ENCODE assay signal across 8 cellular contexts in the genomic region with DNA sequence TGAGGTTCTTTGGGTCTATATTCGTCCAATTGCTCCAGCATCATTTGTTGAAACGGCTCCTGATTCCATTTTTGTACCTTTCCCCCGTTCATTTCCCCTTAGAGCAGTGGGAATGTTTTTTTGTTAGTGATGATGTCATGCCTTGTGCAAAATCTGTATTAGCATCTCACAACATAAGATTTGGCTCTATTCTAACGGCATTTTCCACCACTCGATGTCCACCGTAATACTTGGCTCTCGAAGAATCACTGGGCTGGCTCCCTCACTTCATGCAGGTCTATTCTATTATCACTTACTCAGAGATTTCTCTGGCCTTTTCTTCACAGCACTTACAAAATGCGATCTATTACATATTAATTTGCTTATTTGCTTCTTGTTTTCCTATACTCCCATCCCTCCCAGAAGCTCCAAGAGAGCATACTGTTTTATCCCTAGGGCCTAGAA. TPM values are rescaled to one million over a fixed set of nuclear protein-coding genes. Genes with fewer than 3 reads are reported as not detected.
A peak's percentile ranks its signal among the peaks of the same experiment; 100 is the strongest.
DNase-seq lines count a peak whose midpoint lies in the region; ATAC-seq and TF ChIP-seq lines count a peak whose summit lies in the region.

No MANE protein-coding gene starts in this region.

- TF ChIP-seq CTCF in heart left ventricle (IDR thresholded peaks at IDR 0.05) (no peak), lower leg skin (IDR thresholded peaks at IDR 0.05) (no peak)

- no peaks in the 10 kb centered on the region for H3K9me3 ChIP-seq in heart left ventricle
- no peaks in the 10 kb centered on the region for H3K9me3 ChIP-seq in subcutaneous abdominal adipose tissue (ENCODE audit: control insufficient read depth in 5 of 5, low read length in 5 of 5)

- peaks cover 15% of the 10 kb centered on the region for H3K4me1 ChIP-seq in ACC112 (ENCODE audit: control insufficient read depth, insufficient read depth, low read length, unreplicated experiment)
- peaks cover 0 to 23% (median 14%) of the 10 kb centered on the region in 12 donors for H3K4me1 ChIP-seq in heart left ventricle
- H3K4me1 ChIP-seq in subcutaneous abdominal adipose tissue (ENCODE audit: control insufficient read depth in 5 of 5, insufficient read depth in 5 of 5, low read length in 5 of 5): peaks cover 2 to 22% (median 19%) of the 10 kb centered on the region in 5 donors

- H3K9ac ChIP-seq in subcutaneous abdominal adipose tissue (ENCODE audit: low read length in 5 of 5): peak overlapping the region; percentile 35 to 92 (median 78)

- H3K27me3 ChIP-seq in ACC112 (ENCODE audit: insufficient read depth, low read length) (no peaks in the 10 kb centered on the region), heart left ventricle (no peaks in the 10 kb centered on the region), subcutaneous abdominal adipose tissue (ENCODE audit: control insufficient read depth in 5 of 5, insufficient read depth in 4 of 5, low read length in 5 of 5) (no peaks in the 10 kb centered on the region)

- DNase-seq in RKO (ENCODE audit: low spot score) (peak; percentile 71), heart left ventricle (no peak), OCI-M2 (lab: John Stamatoyannopoulos, UW; ENCODE audit: unreplicated experiment) (no peak), lower leg skin (ENCODE audit: low spot score in 2 of 2) (no peak)

- WGBS in heart left ventricle, 4 donors: 5 to 13% (median 12%) methylated on average over 8 of the region's 8 CpGs
- WGBS in lower leg skin, 2 donors: 13% methylated on average over 8 of the region's 8 CpGs

- TF ChIP-seq POLR2A in heart left ventricle (IDR thresholded peaks at IDR 0.05) (no peak), lower leg skin (IDR thresholded peaks at IDR 0.05) (no peak)

- peak overlapping the region; percentile 93 for H2AFZ ChIP-seq in ACC112 (ENCODE audit: low read length, unreplicated experiment)

- intact Hi-C loops in heart left ventricle (cut with DNase I) (loop anchor here (1.0 to 10.0 kb wide), 13 partner anchors 14 to 298 kb away; a partner anchor contains a TSS), lower leg skin (cut with DNase I; ENCODE audit: low total_unique reads) (no loop called here)

- ATAC-seq in GM21423 (IDR thresholded peaks at IDR 0.05; ENCODE audit: unreplicated experiment) (peak; percentile 6), heart left ventricle (peak in 2 of 4 donors; percentile 6 to 7), GM18519 (IDR thresholded peaks at IDR 0.05; ENCODE audit: low FRiP score, unreplicated experiment) (no peak)

- H3K79me2 ChIP-seq in ACC112 (ENCODE audit: control insufficient read depth, insufficient read depth, low read length, unreplicated experiment): peaks cover 40% of the 10 kb centered on the region

- peak overlapping the region; percentile 82 for H3K4me3 ChIP-seq in ACC112 (ENCODE audit: low read depth, low read length)
- peak overlapping the region in 10 of 12 donors; percentile 10 to 83 (median 76) for H3K4me3 ChIP-seq in heart left ventricle
- H3K4me3 ChIP-seq in subcutaneous abdominal adipose tissue (ENCODE audit: low read depth in 1 of 5, low read length in 5 of 5): peak overlapping the region; percentile 57 to 97 (median 69)
- H3K4me3 ChIP-seq in lower leg skin (ENCODE audit: low read depth, poor library complexity, severe bottlenecking): no peak overlapping the region

- H3K36me3 ChIP-seq in ACC112 (ENCODE audit: insufficient read depth, low read length) (peaks cover 12% of the 10 kb centered on the region), heart left ventricle (peaks cover 0 to 21% (median 3%) of the 10 kb centered on the region in 9 donors), subcutaneous abdominal adipose tissue (ENCODE audit: control insufficient read depth in 5 of 5, insufficient read depth in 5 of 5, low read length in 5 of 5) (peaks cover 0 to 4% (median 0%) of the 10 kb centered on the region in 5 donors)

- peak overlapping the region; percentile 60 for H3K27ac ChIP-seq in ACC112 (ENCODE audit: low read depth, low read length)
- H3K27ac ChIP-seq in heart left ventricle: peak overlapping the region; percentile 54 to 95 (median 86)
- peak overlapping the region; percentile 97 for H3K27ac ChIP-seq in subcutaneous abdominal adipose tissue (ENCODE audit: low read depth, low read length)

RNA-seq across cellular contexts. Expression of a gene that starts 0.6 kb away (rescaled TPM):
- total RNA-seq in heart left ventricle (10 to 100 TPM in 8 of 9 donors, 1 to 10 TPM in 1; 9.2 to 42.9 (median 23.4) TPM), lower leg skin (10 to 100 TPM; 18.1 to 42.8 (median 27.0) TPM)
- 100 to 1,000 TPM in 1 of 2 donors, 10 to 100 TPM in 1; 40.8 to 157 TPM for polyA plus RNA-seq in heart left ventricle

RNA-seq across cellular contexts. Expression of a gene that starts 13.4 kb away (rescaled TPM):
- total RNA-seq in heart left ventricle: 100 to 1,000 TPM; 171 to 386 (median 245) TPM
- polyA plus RNA-seq in heart left ventricle: 100 to 1,000 TPM; 414 to 813 TPM
- total RNA-seq in lower leg skin: 100 to 1,000 TPM; 338 to 534 (median 488) TPM

RNA-seq across cellular contexts. Expression of a gene that starts 32.1 kb away (rescaled TPM):
- total RNA-seq in heart left ventricle: 10 to 100 TPM; 35.8 to 65.4 (median 57.4) TPM
- polyA plus RNA-seq in heart left ventricle: 10 to 100 TPM; 15.9 to 38.9 TPM
- 100 to 1,000 TPM in 1 of 4 donors, 10 to 100 TPM in 3; 63.7 to 106 (median 69.3) TPM for total RNA-seq in lower leg skin
